In the genomic region with DNA sequence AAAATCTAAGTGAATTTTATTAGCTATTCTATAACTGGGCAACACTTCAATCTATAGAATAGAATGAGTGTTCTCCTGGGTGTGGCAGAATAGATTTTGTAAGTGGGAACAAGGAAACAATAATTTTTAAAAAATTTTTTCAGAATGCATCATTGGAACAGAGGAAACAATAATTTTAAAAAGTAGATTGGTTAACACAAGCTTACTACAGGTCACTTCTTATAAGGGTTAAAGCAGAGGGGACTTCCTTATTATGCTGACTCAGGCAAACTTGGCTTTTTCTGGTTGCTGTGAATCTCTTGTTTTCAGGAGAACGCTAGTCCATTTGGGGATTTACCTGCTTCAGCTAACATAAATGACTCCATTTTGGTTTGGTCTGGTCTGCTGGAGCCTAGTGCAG, we compare ENCODE assay signal across 25 cellular contexts. TPM values are rescaled to one million over a fixed set of nuclear protein-coding genes. Genes with fewer than 3 reads are reported as not detected.
"Had no signal": no experiment of that assay in that cellular context is flagged by ENCODE, and none has a peak within 500 bp of the region (broad histone marks: within the 10 kb centered on the region; RNA-seq: fewer than 3 reads in every experiment).

No MANE protein-coding gene starts in this region.

- DNase-seq: dorsolateral prefrontal cortex; effector CD8-positive, alpha-beta T cell; endodermal cell; heart left ventricle; kidney; naive thymus-derived CD4-positive, alpha-beta T cell; occipital lobe; ovary; posterior cingulate gyrus; psoas muscle; spleen; stimulated activated CD4-positive, alpha-beta T cell treated with anti-CD3 and anti-CD28 coated beads, Interleukin-4, amount 100 ng/mL, for 4 hours; stimulated activated naive CD8-positive, alpha-beta T cell treated with anti-CD3 and anti-CD28 coated beads, Interleukin-15, Interleukin-2, amounts not matched to agents 100 U/mL and 50 U/mL, for 24 hours had no signal

- H2AFZ ChIP-seq: hepatocyte had no signal

- ATAC-seq: foreskin keratinocyte; gastroesophageal sphincter; heart left ventricle; left lobe of liver; naive thymus-derived CD4-positive, alpha-beta T cell; psoas muscle; sciatic nerve; stimulated activated memory B cell treated with anti-CD40 and anti-IgM and Interleukin-4, amounts not matched to agents 10 μg/mL and 1 μg/mL and 100 μg/mL, for 72 hours; stimulated activated naive CD8-positive, alpha-beta T cell treated with anti-CD3 and anti-CD28 coated beads, Interleukin-15, Interleukin-2, amounts not matched to agents 100 U/mL and 50 U/mL, for 24 hours had no signal

- H3K4me2 ChIP-seq: hepatocyte had no signal

- H3K79me2 ChIP-seq: hepatocyte had no signal

- H3K4me3 ChIP-seq: dorsolateral prefrontal cortex, esophagus muscularis mucosa, gastroesophageal sphincter, heart left ventricle, hepatocyte, lung, ovary, psoas muscle, spleen, thoracic aorta, tibial nerve had no signal

- H3K27ac Mint-ChIP-seq: endodermal cell; memory B cell; naive thymus-derived CD4-positive, alpha-beta T cell; stimulated activated memory B cell treated with anti-CD40 and anti-IgM and Interleukin-4, amounts not matched to agents 10 μg/mL and 1 μg/mL and 100 μg/mL, for 72 hours had no signal

- H3K36me3 ChIP-seq: esophagus muscularis mucosa, gastroesophageal sphincter, heart left ventricle, ovary, spleen, thoracic aorta, tibial nerve had no signal

- H3K4me1 ChIP-seq: esophagus muscularis mucosa, gastroesophageal sphincter, heart left ventricle, psoas muscle, spleen, tibial nerve had no signal

- H3K27me3 ChIP-seq: dorsolateral prefrontal cortex, esophagus muscularis mucosa, foreskin keratinocyte, gastroesophageal sphincter, heart left ventricle, hepatocyte, ovary, spleen, tibial nerve had no signal

- H3K27ac ChIP-seq: dorsolateral prefrontal cortex, epithelial cell of prostate, esophagus muscularis mucosa, foreskin keratinocyte, gastroesophageal sphincter, hepatocyte, ovary, psoas muscle, spleen, thoracic aorta, tibial nerve had no signal

- H3K9me3 ChIP-seq: gastroesophageal sphincter, ovary, psoas muscle, thoracic aorta had no signal

RNA-seq across cellular contexts. Expression of gene HOPX, which starts 52.5 kb away (rescaled TPM):
- total RNA-seq: endodermal cell had no signal
